12 cellular contexts compared by ENCODE assay signal in the genomic region with DNA sequence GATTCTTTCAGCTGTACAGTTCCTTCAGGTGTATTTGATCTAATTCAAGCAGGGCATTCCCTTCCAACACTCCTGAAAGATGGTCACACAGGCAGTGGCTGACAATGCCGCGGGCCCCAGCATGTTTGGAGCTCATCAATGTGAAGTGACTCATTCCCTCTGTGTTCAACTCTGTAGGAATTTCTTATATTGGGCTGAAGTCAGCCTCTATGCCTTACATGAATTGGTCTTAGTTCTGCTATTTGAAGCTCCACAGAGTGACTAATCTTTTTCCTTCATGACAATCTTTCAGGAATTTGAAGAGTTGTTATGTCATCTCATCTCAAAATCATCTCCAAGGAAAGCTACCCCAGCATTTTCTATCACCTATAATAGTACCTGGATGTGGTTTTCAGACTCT.
A peak's percentile ranks its signal among the peaks of the same experiment; 100 is the strongest.
DNase-seq lines count a peak whose midpoint lies in the region; FAIRE-seq and TF ChIP-seq lines count a peak whose summit lies in the region.
"Had no signal": no experiment of that assay in that cellular context is flagged by ENCODE, and none has a peak within 500 bp of the region (broad histone marks: within the 10 kb centered on the region; RNA-seq: fewer than 3 reads in every experiment).

No MANE protein-coding gene starts in this region.

- no peak overlapping the region for H3K4me3 ChIP-seq in astrocyte of the spinal cord (ENCODE audit: low read depth, low read length)
- H3K4me3 ChIP-seq: prostate gland, uterus had no signal

- peak; percentile 77 for DNase-seq in AG08395 (ENCODE audit: low spot score)
- DNase-seq in HTR-8/SVneo (ENCODE audit: insufficient read length, low spot score): peak; percentile 41
- DNase-seq in astrocyte of the spinal cord (ENCODE audit: low read depth, low spot score): peak; percentile 51
- DNase-seq in islet precursor cell: peak; percentile 74
- DNase-seq in HuH-7 (ENCODE audit: low spot score): no peak
- no peak for DNase-seq in stimulated activated CD4-positive, alpha-beta T cell treated with anti-CD3 and anti-CD28 coated beads, Interleukin-15, amount 100 ng/mL, for 24 hours
- DNase-seq in NCI-H1417 (lab: John Stamatoyannopoulos, UW): no peak
- no peak for DNase-seq in NCI-H524 (lab: John Stamatoyannopoulos, UW)
- DNase-seq: activated CD4-positive, alpha-beta memory T cell treated with anti-CD3 and anti-CD28 coated beads, Interleukin-2, amount 10 ng/mL, durations not matched to agents 7 days and 5 days; activated effector memory CD4-positive, alpha-beta T cell treated with Interleukin-2 at 50 U/mL for 16 hours had no signal

- in situ Hi-C loops in astrocyte of the spinal cord (cut with HindIII; ENCODE audit: low sequenced_read_pairs): no loop called here

- FAIRE-seq in HTR-8/SVneo (lab: Jason Lieb, UNC): no peak

- TF ChIP-seq CTCF in astrocyte of the spinal cord (IDR thresholded peaks at IDR 0.05; ENCODE audit: low read depth, low read length): no peak

Comparison
In these comparisons a context has a peak if more than half of its experiments do, and no peak if none do; other contexts are left out.
1. DNase-seq: peak in AG08395 (single experiment), HTR-8/SVneo (single experiment), astrocyte of the spinal cord (single experiment) and islet precursor cell (single experiment); none in HuH-7 (single experiment), stimulated activated CD4-positive, alpha-beta T cell treated with anti-CD3 and anti-CD28 coated beads, Interleukin-15, amount 100 ng/mL, for 24 hours (single experiment), NCI-H1417 (0 of 3) and NCI-H524 (0 of 2).